In the genomic region with DNA sequence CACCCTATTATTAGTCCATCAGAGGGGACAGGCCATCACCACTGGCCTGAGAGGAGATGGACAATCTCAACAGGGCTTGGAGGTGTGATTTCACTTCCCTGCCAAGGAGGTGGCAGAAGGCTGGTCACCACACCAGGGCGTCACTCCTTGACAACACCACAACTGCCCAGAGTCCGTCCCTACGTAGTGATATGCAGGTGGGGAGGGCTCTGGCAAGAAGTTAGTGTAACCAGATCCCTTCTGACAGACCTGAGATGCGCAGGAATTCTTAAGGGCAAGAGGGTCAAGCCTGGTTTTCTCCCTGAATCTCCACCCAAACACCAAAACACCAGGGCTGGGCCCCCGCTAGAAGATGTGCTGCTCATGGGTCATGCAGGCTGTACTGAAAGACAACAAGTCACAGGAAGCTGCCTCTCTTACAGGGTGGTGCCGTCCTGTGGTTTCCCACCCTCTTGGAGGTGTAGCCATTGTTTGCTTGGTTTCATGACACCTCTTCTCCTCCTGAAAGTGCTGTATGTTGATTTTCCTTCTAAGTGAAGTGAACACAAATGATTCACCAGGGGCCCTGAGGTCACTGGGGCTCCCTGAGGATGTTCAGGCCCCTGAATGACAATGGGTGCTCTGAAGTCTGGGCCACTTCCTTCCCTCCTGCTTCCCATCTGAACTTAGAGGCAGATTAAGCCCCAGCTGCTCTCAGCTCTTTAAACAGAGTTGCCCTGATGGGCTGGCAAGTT, we compare ENCODE assay signal across 9 cellular contexts. TPM values are rescaled to one million over a fixed set of nuclear protein-coding genes. Genes with fewer than 3 reads are reported as not detected.
DNase-seq lines count a peak whose midpoint lies in the region; ATAC-seq, FAIRE-seq and TF ChIP-seq lines count a peak whose summit lies in the region.
"Had no signal": no experiment of that assay in that cellular context is flagged by ENCODE, and none has a peak within 500 bp of the region (broad histone marks: within the 10 kb centered on the region; RNA-seq: fewer than 3 reads in every experiment).

No MANE protein-coding gene starts in this region.

- intact Hi-C loops in upper lobe of right lung (cut with DNase I) = no loop called here

- no peak for TF ChIP-seq POLR2A in GM12892 (IDR thresholded peaks at IDR 0.05; ENCODE audit: low read depth, low read length)

- DNase-seq in NCI-H82 (lab: John Stamatoyannopoulos, UW) (peak; percentile 34), NCI-H82 treated with DMSO at 0.1 percent for 48 hours (lab: John Stamatoyannopoulos, UW; ENCODE audit: unreplicated experiment) (no peak), left kidney (ENCODE audit: low read depth, low spot score) (peak; percentile 29), upper lobe of right lung (no peak), SIG-M5 (lab: John Stamatoyannopoulos, UW) (no peak), GM12892 (ENCODE audit: insufficient read length) (no peak)
- DNase-seq in activated T-cell treated with anti-CD3 and anti-CD28 coated beads, Interleukin-2, amount 50 U/mL, for 1 hour = peak; percentile 67

- H3K9me3 ChIP-seq in upper lobe of right lung = no peaks in the 10 kb centered on the region
- H3K9me3 ChIP-seq: Peyer's patch had no signal

- peaks cover 6% of the 10 kb centered on the region for H3K4me1 ChIP-seq in upper lobe of right lung

- TF ChIP-seq CTCF in upper lobe of right lung (IDR thresholded peaks at IDR 0.05) = no peak

- FAIRE-seq in GM12892 (lab: Jason Lieb, UNC) = no peak

- no peaks in the 10 kb centered on the region for H3K27me3 ChIP-seq in upper lobe of right lung
- H3K27me3 ChIP-seq: Peyer's patch had no signal

- ATAC-seq in upper lobe of right lung (peak; percentile 67), GM19395 (IDR thresholded peaks at IDR 0.05; ENCODE audit: unreplicated experiment) (no peak)

- H3K36me3 ChIP-seq in upper lobe of right lung = no peaks in the 10 kb centered on the region
- H3K36me3 ChIP-seq: Peyer's patch had no signal

- no peak overlapping the region for H3K27ac ChIP-seq in upper lobe of right lung

- no peak overlapping the region for H3K4me3 ChIP-seq in upper lobe of right lung
- H3K4me3 ChIP-seq: Peyer's patch had no signal

RNA-seq across cellular contexts. Expression of a gene that starts 27.1 kb away (rescaled TPM):
- 12.9 TPM for total RNA-seq in upper lobe of right lung
- 1.4 TPM for polyA plus RNA-seq in GM12892 (2012; ENCODE audit: missing spikeins)

Comparison
In these comparisons a context has a peak if more than half of its experiments do, and no peak if none do; other contexts are left out.
1. DNase-seq: peak in NCI-H82 (single experiment), activated T-cell treated with anti-CD3 and anti-CD28 coated beads, Interleukin-2, amount 50 U/mL, for 1 hour (single experiment) and left kidney (single experiment); none in NCI-H82 treated with DMSO at 0.1 percent for 48 hours (single experiment), upper lobe of right lung (single experiment), SIG-M5 (single experiment) and GM12892 (single experiment).